Comparison of ENCODE assay signal across 29 cellular contexts in genomic region chr16:85199069-85199725, GRCh38.
DNase-seq lines count a peak whose midpoint lies in the region; ATAC-seq and TF ChIP-seq lines count a peak whose summit lies in the region.
"Had no signal": no experiment of that assay in that cellular context is flagged by ENCODE, and none has a peak within 500 bp of the region (broad histone marks: within the 10 kb centered on the region; RNA-seq: fewer than 3 reads in every experiment).

No MANE protein-coding gene starts in this region.

- peaks cover 2% of the 10 kb centered on the region for H3K36me3 Mint-ChIP-seq in endothelial cell (ENCODE audit: low read depth, unreplicated experiment)
- H3K36me3 Mint-ChIP-seq: activated naive CD8-positive, alpha-beta T cell treated with anti-CD3 and anti-CD28 coated beads, Interleukin-2, amount 10 ng/mL, durations not matched to agents 7 days and 5 days had no signal

- peak; percentile 27 for DNase-seq in left ventricle myocardium superior
- DNase-seq in right atrium auricular region (ENCODE audit: low spot score) = no peak
- no peak for DNase-seq in adipocyte (ENCODE audit: low read depth)
- DNase-seq in mesenchymal stem cell = peak; percentile 77
- no peak for DNase-seq in transverse colon
- DNase-seq in endothelial cell (ENCODE audit: low spot score) = no peak
- DNase-seq in mesenteric fat pad (ENCODE audit: low spot score) = no peak
- DNase-seq: activated CD4-positive, alpha-beta T cell treated with anti-CD3 and anti-CD28 coated beads, Interleukin-2, amount 10 ng/mL, durations not matched to agents 24 days and 14 days; activated naive CD8-positive, alpha-beta T cell treated with anti-CD3 and anti-CD28 coated beads, Interleukin-2, amount 10 ng/mL, durations not matched to agents 7 days and 5 days; effector CD8-positive, alpha-beta T cell; MG63; NCI-H1417 treated with DMSO at 0.1 percent for 48 hours; NCI-H524 treated with DMSO at 0.1 percent for 48 hours; Peyer's patch; psoas muscle; SK-N-SH; stimulated activated CD4-positive, alpha-beta T cell treated with anti-CD3 and anti-CD28 coated beads, Interleukin-12 subunit alpha, Interleukin-12 subunit beta, amount 100 ng/mL, for 4 hours; stimulated activated CD4-positive, alpha-beta T cell treated with anti-CD3 and anti-CD28 coated beads, Interleukin-4, amount 100 ng/mL, for 4 hours; stomach; T-helper 2 cell; upper lobe of right lung had no signal

- H3K23ac ChIP-seq in mesenchymal stem cell (ENCODE audit: low read length in 2 of 2) = no peak overlapping the region

- peaks cover 7% of the 10 kb centered on the region for H3K27me3 Mint-ChIP-seq in endothelial cell (ENCODE audit: unreplicated experiment)
- H3K27me3 Mint-ChIP-seq: activated CD4-positive, alpha-beta T cell treated with anti-CD3 and anti-CD28 coated beads, Interleukin-2, amount 10 ng/mL, durations not matched to agents 24 days and 14 days had no signal

- H3K27ac Mint-ChIP-seq in endothelial cell (ENCODE audit: unreplicated experiment) = no peak overlapping the region
- H3K27ac Mint-ChIP-seq: activated CD4-positive, alpha-beta T cell treated with anti-CD3 and anti-CD28 coated beads, Interleukin-2, amount 10 ng/mL, durations not matched to agents 24 days and 14 days; activated naive CD8-positive, alpha-beta T cell treated with anti-CD3 and anti-CD28 coated beads, Interleukin-2, amount 10 ng/mL, durations not matched to agents 7 days and 5 days; activated T-helper 2 cell treated with anti-CD3 and anti-CD28 coated beads, Interferon-gamma antibody, Interleukin-2, Interleukin-4, amounts not matched to agents 10 μg/mL and 5 μg/mL and 100 μg/mL, durations not matched to agents 14 hours and 24 hours and 36 hours; GM23338 had no signal

- no peak overlapping the region for H2BK120ac ChIP-seq in mesenchymal stem cell (ENCODE audit: low read depth, low read length)

- H3K9me3 Mint-ChIP-seq in endothelial cell (ENCODE audit: unreplicated experiment) = no peaks in the 10 kb centered on the region
- H3K9me3 Mint-ChIP-seq: activated CD4-positive, alpha-beta T cell treated with anti-CD3 and anti-CD28 coated beads, Interleukin-2, amount 10 ng/mL, durations not matched to agents 24 days and 14 days; activated naive CD8-positive, alpha-beta T cell treated with anti-CD3 and anti-CD28 coated beads, Interleukin-2, amount 10 ng/mL, durations not matched to agents 7 days and 5 days; activated T-helper 2 cell treated with anti-CD3 and anti-CD28 coated beads, Interferon-gamma antibody, Interleukin-2, Interleukin-4, amounts not matched to agents 10 μg/mL and 5 μg/mL and 100 μg/mL, durations not matched to agents 14 hours and 24 hours and 36 hours had no signal

- H2BK5ac ChIP-seq in mesenchymal stem cell (ENCODE audit: low read depth, low read length, poor library complexity, severe bottlenecking) = no peak overlapping the region

- no peak overlapping the region for H3K4me2 ChIP-seq in mesenchymal stem cell (ENCODE audit: low read length, poor library complexity, severe bottlenecking)
- H3K4me2 ChIP-seq: A549, GM23338, SK-N-SH had no signal

- no peaks in the 10 kb centered on the region for H3K36me3 ChIP-seq in right atrium auricular region
- no peaks in the 10 kb centered on the region for H3K36me3 ChIP-seq in adipocyte (ENCODE audit: control insufficient read depth, insufficient read depth, low read length, severe bottlenecking)
- peaks cover 0 to 11% of the 10 kb centered on the region in 2 experiments for H3K36me3 ChIP-seq in mesenchymal stem cell (ENCODE audit: control insufficient read depth in 1 of 2, insufficient read depth in 2 of 2, low read depth in 1 of 2, low read length in 2 of 2)
- no peaks in the 10 kb centered on the region for H3K36me3 ChIP-seq in transverse colon
- H3K36me3 ChIP-seq: esophagus muscularis mucosa, left lung, Peyer's patch, stomach, upper lobe of right lung had no signal

- peak overlapping the region; percentile 68 for H2AK5ac ChIP-seq in mesenchymal stem cell (ENCODE audit: low read length, severe bottlenecking)

- H3K4me1 Mint-ChIP-seq in endothelial cell (ENCODE audit: unreplicated experiment) = peaks cover 5% of the 10 kb centered on the region
- H3K4me1 Mint-ChIP-seq: activated CD4-positive, alpha-beta T cell treated with anti-CD3 and anti-CD28 coated beads, Interleukin-2, amount 10 ng/mL, durations not matched to agents 24 days and 14 days; activated naive CD8-positive, alpha-beta T cell treated with anti-CD3 and anti-CD28 coated beads, Interleukin-2, amount 10 ng/mL, durations not matched to agents 7 days and 5 days had no signal

- H3K9me3 ChIP-seq in right atrium auricular region = no peaks in the 10 kb centered on the region
- no peaks in the 10 kb centered on the region for H3K9me3 ChIP-seq in adipocyte (ENCODE audit: control insufficient read depth, low read length)
- H3K9me3 ChIP-seq in mesenchymal stem cell (ENCODE audit: control insufficient read depth, low read length) = no peaks in the 10 kb centered on the region
- no peaks in the 10 kb centered on the region for H3K9me3 ChIP-seq in transverse colon
- H3K9me3 ChIP-seq: A549, esophagus muscularis mucosa, left lung, mucosa of descending colon, Peyer's patch, psoas muscle, SK-N-SH, stomach, upper lobe of right lung had no signal

- in situ Hi-C loops in transverse colon (cut with MboI; ENCODE audit: low pct_ligation_motif_present in 1 of 4, low pct_unique_long_range_greater_than_20kb in 1 of 4, low sequenced_read_pairs in 3 of 4) = no loop called here

- 20% methylated on average over 18 of the region's 21 CpGs for WGBS in mesenchymal stem cell
- WGBS in transverse colon (ENCODE audit: low coverage in 1 of 2), 2 donors = 59 to 72% methylated on average over 15 to 20 of the region's 21 CpGs

- H3K4me1 ChIP-seq in right atrium auricular region (peaks cover 0 to 34% of the 10 kb centered on the region in 2 donors), adipocyte (ENCODE audit: control insufficient read depth, insufficient read depth, low read length) (peaks cover 88% of the 10 kb centered on the region), mesenchymal stem cell (ENCODE audit: control insufficient read depth, insufficient read depth, low read depth, low read length) (peaks cover 47% of the 10 kb centered on the region), transverse colon (peaks cover 29 to 65% (median 41%) of the 10 kb centered on the region in 4 donors)

- H3K14ac ChIP-seq in mesenchymal stem cell (ENCODE audit: low read length in 2 of 2) = no peak overlapping the region

- H3K9ac ChIP-seq in adipocyte (ENCODE audit: low read length) (peak overlapping the region; percentile 74), mesenchymal stem cell (ENCODE audit: low read length) (peak overlapping the region; percentile 59)
- H3K9ac ChIP-seq: SK-N-SH had no signal

- peaks cover 25% of the 10 kb centered on the region for H3K79me1 ChIP-seq in mesenchymal stem cell (replicated peaks; ENCODE audit: low read length, poor library complexity, severe bottlenecking)

- H2BK12ac ChIP-seq in mesenchymal stem cell (ENCODE audit: low read length in 2 of 2) = peak overlapping the region; percentile 29 to 99

- H3K18ac ChIP-seq in mesenchymal stem cell (ENCODE audit: low read depth in 1 of 2, low read length in 2 of 2) = peak overlapping the region in 1 of 2 experiments; percentile 98

- H3K27ac ChIP-seq in right atrium auricular region = peak overlapping the region in 1 of 2 donors; percentile 40
- H3K27ac ChIP-seq in mesenchymal stem cell (ENCODE audit: low read length, poor library complexity, severe bottlenecking) = no peak overlapping the region
- peak overlapping the region in 3 of 4 donors; percentile 40 to 75 (median 42) for H3K27ac ChIP-seq in transverse colon
- H3K27ac ChIP-seq: C4-2B, left lung, psoas muscle, upper lobe of right lung had no signal

- H4K91ac ChIP-seq in mesenchymal stem cell (ENCODE audit: low read length) = peak overlapping the region; percentile 53

- H3K27me3 ChIP-seq in right atrium auricular region = no peaks in the 10 kb centered on the region
- no peaks in the 10 kb centered on the region for H3K27me3 ChIP-seq in adipocyte (replicated peaks; ENCODE audit: control insufficient read depth, insufficient read depth, low read length)
- no peaks in the 10 kb centered on the region for H3K27me3 ChIP-seq in mesenchymal stem cell (ENCODE audit: control insufficient read depth in 1 of 2, insufficient read depth in 1 of 2, low read length in 2 of 2)
- no peaks in the 10 kb centered on the region for H3K27me3 ChIP-seq in transverse colon
- H3K27me3 ChIP-seq: esophagus muscularis mucosa, left lung, MG63, Peyer's patch, stomach, upper lobe of right lung had no signal

- TF ChIP-seq CTCF in right atrium auricular region (IDR thresholded peaks at IDR 0.05) = no peak
- no peak for TF ChIP-seq CTCF in transverse colon (IDR thresholded peaks at IDR 0.05)
- TF ChIP-seq CTCF in endothelial cell (IDR thresholded peaks at IDR 0.05; ENCODE audit: unreplicated experiment) = no peak

- no peak overlapping the region for H3K4me3 Mint-ChIP-seq in endothelial cell (ENCODE audit: unreplicated experiment)
- H3K4me3 Mint-ChIP-seq: activated CD4-positive, alpha-beta T cell treated with anti-CD3 and anti-CD28 coated beads, Interleukin-2, amount 10 ng/mL, durations not matched to agents 24 days and 14 days; activated naive CD8-positive, alpha-beta T cell treated with anti-CD3 and anti-CD28 coated beads, Interleukin-2, amount 10 ng/mL, durations not matched to agents 7 days and 5 days; GM23338 had no signal

- intact Hi-C loops in left ventricle myocardium superior (cut with micrococcal nuclease) (no loop called here), transverse colon (cut with DNase I; ENCODE audit: low total_unique reads) (no loop called here)

- no peak overlapping the region for H4K8ac ChIP-seq in mesenchymal stem cell (ENCODE audit: low read length)

- no peak for ATAC-seq in left ventricle myocardium superior
- ATAC-seq in HG03196 (IDR thresholded peaks at IDR 0.05; ENCODE audit: unreplicated experiment) = no peak
- ATAC-seq: GM23338, left lung, mucosa of descending colon, upper lobe of right lung had no signal

- no peak overlapping the region for H3K4me3 ChIP-seq in right atrium auricular region
- H3K4me3 ChIP-seq in adipocyte (ENCODE audit: low read length) = peak overlapping the region; percentile 55
- peak overlapping the region in 1 of 2 experiments; percentile 42 for H3K4me3 ChIP-seq in mesenchymal stem cell (ENCODE audit: insufficient read depth in 1 of 2, low read depth in 1 of 2, low read length in 2 of 2)
- no peak overlapping the region for H3K4me3 ChIP-seq in transverse colon
- H3K4me3 ChIP-seq: A549, esophagus muscularis mucosa, GM23338, left lung, MG63, mucosa of descending colon, Peyer's patch, psoas muscle, stomach, upper lobe of right lung had no signal

- H3K4ac ChIP-seq in mesenchymal stem cell (ENCODE audit: low read depth in 1 of 2, low read length in 2 of 2) = peak overlapping the region in 1 of 2 experiments; percentile 35

- TF ChIP-seq POLR2A in transverse colon (IDR thresholded peaks at IDR 0.05) = no peak

- no peak overlapping the region for H2AFZ ChIP-seq in mesenchymal stem cell (ENCODE audit: low read depth, low read length)
- H2AFZ ChIP-seq: GM23338 had no signal

- no peak for TF ChIP-seq EP300 in transverse colon (IDR thresholded peaks at IDR 0.05; ENCODE audit: low read depth)

- H2BK15ac ChIP-seq in mesenchymal stem cell (ENCODE audit: low read depth, poor library complexity, severe bottlenecking) = peak overlapping the region; percentile 66

Comparison
In these comparisons a context has a peak if more than half of its experiments do, and no peak if none do; other contexts are left out.
1. DNase-seq: peak in left ventricle myocardium superior (single experiment) and mesenchymal stem cell (single experiment); none in right atrium auricular region (single experiment), adipocyte (single experiment), transverse colon (single experiment), endothelial cell (single experiment) and mesenteric fat pad (single experiment).